1 cellular context compared by ENCODE assay signal in the genomic region with DNA sequence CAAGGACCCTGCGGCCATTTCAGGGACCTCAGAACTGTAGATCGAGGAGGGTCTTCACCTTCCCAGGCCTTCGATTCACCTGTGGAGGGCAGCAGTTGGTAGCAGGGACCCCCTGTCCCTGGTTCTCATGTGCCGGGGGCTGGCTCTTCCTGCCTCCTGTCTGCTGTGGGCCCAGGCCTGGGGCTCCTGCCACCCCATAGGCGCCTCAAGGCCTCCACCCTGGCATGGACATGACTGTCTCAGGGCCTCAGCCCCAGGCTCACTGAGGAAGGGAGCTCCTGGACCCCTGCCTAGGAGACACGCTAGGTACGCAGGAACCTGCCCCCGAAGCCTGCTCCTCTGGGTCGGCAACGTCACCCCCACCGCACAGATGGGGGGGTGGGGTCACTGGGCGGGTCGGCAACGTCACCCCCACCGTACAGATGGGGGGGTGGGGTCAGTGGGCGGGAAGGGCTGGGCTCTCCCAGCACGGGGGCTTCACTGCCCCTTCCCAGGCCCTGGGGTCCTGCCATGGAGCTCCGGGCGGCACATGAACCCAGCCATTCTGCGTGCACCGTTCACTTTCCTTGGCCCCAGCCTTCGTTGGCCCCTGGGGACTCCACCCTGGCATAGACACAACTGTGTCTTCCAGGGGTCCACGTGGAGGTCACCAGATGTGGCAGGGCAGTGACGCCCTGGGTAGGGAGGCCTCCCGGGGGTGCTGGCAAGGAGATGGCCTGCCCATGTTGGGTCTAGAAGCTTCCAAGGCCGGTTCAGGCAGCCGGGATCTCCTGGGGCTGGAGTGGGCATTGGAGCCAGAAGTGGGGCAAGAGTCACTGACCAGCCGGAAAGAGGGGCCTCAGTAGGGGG.
TF ChIP-seq lines count a peak whose summit lies in the region.

No MANE protein-coding gene starts in this region.

TF ChIP-seq in HCT116, 20 proteins besides CTCF, POLR2A, EP300 and RAD21 (continued from another document):
- TF ChIP-seq, protein P1, sequence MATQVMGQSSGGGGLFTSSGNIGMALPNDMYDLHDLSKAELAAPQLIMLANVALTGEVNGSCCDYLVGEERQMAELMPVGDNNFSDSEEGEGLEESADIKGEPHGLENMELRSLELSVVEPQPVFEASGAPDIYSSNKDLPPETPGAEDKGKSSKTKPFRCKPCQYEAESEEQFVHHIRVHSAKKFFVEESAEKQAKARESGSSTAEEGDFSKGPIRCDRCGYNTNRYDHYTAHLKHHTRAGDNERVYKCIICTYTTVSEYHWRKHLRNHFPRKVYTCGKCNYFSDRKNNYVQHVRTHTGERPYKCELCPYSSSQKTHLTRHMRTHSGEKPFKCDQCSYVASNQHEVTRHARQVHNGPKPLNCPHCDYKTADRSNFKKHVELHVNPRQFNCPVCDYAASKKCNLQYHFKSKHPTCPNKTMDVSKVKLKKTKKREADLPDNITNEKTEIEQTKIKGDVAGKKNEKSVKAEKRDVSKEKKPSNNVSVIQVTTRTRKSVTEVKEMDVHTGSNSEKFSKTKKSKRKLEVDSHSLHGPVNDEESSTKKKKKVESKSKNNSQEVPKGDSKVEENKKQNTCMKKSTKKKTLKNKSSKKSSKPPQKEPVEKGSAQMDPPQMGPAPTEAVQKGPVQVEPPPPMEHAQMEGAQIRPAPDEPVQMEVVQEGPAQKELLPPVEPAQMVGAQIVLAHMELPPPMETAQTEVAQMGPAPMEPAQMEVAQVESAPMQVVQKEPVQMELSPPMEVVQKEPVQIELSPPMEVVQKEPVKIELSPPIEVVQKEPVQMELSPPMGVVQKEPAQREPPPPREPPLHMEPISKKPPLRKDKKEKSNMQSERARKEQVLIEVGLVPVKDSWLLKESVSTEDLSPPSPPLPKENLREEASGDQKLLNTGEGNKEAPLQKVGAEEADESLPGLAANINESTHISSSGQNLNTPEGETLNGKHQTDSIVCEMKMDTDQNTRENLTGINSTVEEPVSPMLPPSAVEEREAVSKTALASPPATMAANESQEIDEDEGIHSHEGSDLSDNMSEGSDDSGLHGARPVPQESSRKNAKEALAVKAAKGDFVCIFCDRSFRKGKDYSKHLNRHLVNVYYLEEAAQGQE (IDR thresholded peaks at IDR 0.05; ENCODE audit: low read depth): no peak
- TF ChIP-seq YY1 (IDR thresholded peaks at IDR 0.05; ENCODE audit: extremely low read depth, insufficient replicate concordance, low read depth, low read length) (no peak), EGR1 (IDR thresholded peaks at IDR 0.05; ENCODE audit: low read depth) (no peak), TCF7L2 (IDR thresholded peaks at IDR 0.05; ENCODE audit: borderline replicate concordance, extremely low read depth, insufficient read depth, insufficient read length) (no peak), ELF1 (IDR thresholded peaks at IDR 0.05; ENCODE audit: borderline replicate concordance, low read depth) (no peak), SRF (IDR thresholded peaks at IDR 0.05; ENCODE audit: low read depth) (no peak), EZH2 (IDR thresholded peaks at IDR 0.05) (no peak), POLR2AphosphoS5 (IDR thresholded peaks at IDR 0.05; ENCODE audit: low read depth, low read length) (no peak), SIN3A (IDR thresholded peaks at IDR 0.05; ENCODE audit: low read depth) (no peak), ZFX (IDR thresholded peaks at IDR 0.05) (no peak), CBX3 (IDR thresholded peaks at IDR 0.05; ENCODE audit: low read depth) (no peak), CEBPB (IDR thresholded peaks at IDR 0.05; ENCODE audit: low read depth) (no peak), ZNF274 (IDR thresholded peaks at IDR 0.05; ENCODE audit: low read depth, low read length) (no peak)
- TF ChIP-seq, protein P2, sequence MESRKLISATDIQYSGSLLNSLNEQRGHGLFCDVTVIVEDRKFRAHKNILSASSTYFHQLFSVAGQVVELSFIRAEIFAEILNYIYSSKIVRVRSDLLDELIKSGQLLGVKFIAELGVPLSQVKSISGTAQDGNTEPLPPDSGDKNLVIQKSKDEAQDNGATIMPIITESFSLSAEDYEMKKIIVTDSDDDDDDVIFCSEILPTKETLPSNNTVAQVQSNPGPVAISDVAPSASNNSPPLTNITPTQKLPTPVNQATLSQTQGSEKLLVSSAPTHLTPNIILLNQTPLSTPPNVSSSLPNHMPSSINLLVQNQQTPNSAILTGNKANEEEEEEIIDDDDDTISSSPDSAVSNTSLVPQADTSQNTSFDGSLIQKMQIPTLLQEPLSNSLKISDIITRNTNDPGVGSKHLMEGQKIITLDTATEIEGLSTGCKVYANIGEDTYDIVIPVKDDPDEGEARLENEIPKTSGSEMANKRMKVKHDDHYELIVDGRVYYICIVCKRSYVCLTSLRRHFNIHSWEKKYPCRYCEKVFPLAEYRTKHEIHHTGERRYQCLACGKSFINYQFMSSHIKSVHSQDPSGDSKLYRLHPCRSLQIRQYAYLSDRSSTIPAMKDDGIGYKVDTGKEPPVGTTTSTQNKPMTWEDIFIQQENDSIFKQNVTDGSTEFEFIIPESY (IDR thresholded peaks at IDR 0.05; ENCODE audit: extremely low read depth, insufficient replicate concordance, low read length): no peak
- TF ChIP-seq, protein P3, sequence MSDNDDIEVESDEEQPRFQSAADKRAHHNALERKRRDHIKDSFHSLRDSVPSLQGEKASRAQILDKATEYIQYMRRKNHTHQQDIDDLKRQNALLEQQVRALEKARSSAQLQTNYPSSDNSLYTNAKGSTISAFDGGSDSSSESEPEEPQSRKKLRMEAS (IDR thresholded peaks at IDR 0.05): no peak
